Comparison of ENCODE assay signal across 8 cellular contexts in the genomic region with DNA sequence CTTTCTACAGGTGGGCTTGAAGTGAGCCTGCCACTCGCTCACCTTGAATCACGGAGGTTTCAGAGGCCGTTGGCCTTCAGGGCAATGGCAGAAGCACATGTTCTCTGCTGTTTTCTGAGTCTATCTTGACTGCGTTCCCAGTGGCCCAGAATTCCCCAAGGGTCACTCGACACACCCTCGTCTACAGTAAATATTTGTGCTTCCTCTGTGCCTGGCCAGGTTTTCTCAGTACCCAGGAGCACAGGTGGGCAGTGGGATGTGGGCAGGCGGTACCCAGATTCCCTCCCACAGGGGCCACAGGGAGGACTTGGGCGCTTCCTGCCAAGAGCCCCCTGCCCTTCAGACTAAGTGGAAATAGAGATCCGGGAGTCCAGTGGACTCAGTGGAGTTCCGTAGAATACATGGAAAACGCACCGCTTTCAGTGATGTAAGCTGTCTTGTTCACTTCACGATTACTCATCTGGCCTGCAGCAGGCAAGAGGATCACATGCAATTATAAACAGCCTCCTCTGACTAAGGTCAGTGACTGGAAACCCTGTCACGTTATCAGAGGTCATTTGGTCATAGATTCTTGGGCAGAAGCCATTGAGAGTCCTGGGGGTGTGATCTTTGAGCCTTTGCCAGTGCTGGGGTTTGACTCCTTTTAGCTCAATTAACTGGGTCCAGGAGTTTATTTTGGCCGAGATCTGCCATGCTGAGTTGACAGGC.
A peak's percentile ranks its signal among the peaks of the same experiment; 100 is the strongest.
DNase-seq lines count a peak whose midpoint lies in the region; ATAC-seq lines count a peak whose summit lies in the region.

No MANE protein-coding gene starts in this region.

- DNase-seq in SHP77 treated with DMSO at 0.1 percent for 48 hours (lab: John Stamatoyannopoulos, UW) (peak; percentile 10), fibroblast of the conjunctiva (ENCODE audit: low read depth) (peak; percentile 76), NCI-H526 treated with DMSO at 0.1 percent for 48 hours (lab: John Stamatoyannopoulos, UW) (no peak), DMS114 treated with DMSO at 0.1 percent for 48 hours (lab: John Stamatoyannopoulos, UW; ENCODE audit: unreplicated experiment) (no peak)
- no peak for DNase-seq in activated T-helper 2 cell treated with anti-CD3 and anti-CD28 coated beads, Interferon-gamma antibody, Interleukin-2, Interleukin-4, amounts not matched to agents 10 μg/mL and 5 μg/mL and 100 μg/mL, durations not matched to agents 14 hours and 24 hours and 36 hours (ENCODE audit: low spot score)
- no peak for DNase-seq in effector memory CD8-positive, alpha-beta T cell

- H3K27ac ChIP-seq in rectal smooth muscle tissue (ENCODE audit: low read depth, low read length), result no peak overlapping the region

- H3K27me3 ChIP-seq in rectal smooth muscle tissue (ENCODE audit: control insufficient read depth, insufficient read depth, low read length), result no peaks in the 10 kb centered on the region

- H3K36me3 Mint-ChIP-seq in activated T-helper 2 cell treated with anti-CD3 and anti-CD28 coated beads, Interferon-gamma antibody, Interleukin-2, Interleukin-4, amounts not matched to agents 10 μg/mL and 5 μg/mL and 100 μg/mL, durations not matched to agents 14 hours and 24 hours and 36 hours (ENCODE audit: low read depth), result no peaks in the 10 kb centered on the region
- H3K36me3 Mint-ChIP-seq in effector memory CD8-positive, alpha-beta T cell (ENCODE audit: insufficient read depth), result no peaks in the 10 kb centered on the region

- H3K36me3 ChIP-seq in rectal smooth muscle tissue (ENCODE audit: control insufficient read depth, insufficient read depth, low read length), result no peaks in the 10 kb centered on the region

- peak overlapping the region; percentile 16 for H3K4me3 ChIP-seq in rectal smooth muscle tissue (ENCODE audit: low read length)

- peaks cover 6% of the 10 kb centered on the region for H3K4me1 ChIP-seq in rectal smooth muscle tissue (ENCODE audit: control insufficient read depth, insufficient read depth, low read length)

- H3K27me3 Mint-ChIP-seq in activated T-helper 2 cell treated with anti-CD3 and anti-CD28 coated beads, Interferon-gamma antibody, Interleukin-2, Interleukin-4, amounts not matched to agents 10 μg/mL and 5 μg/mL and 100 μg/mL, durations not matched to agents 14 hours and 24 hours and 36 hours (ENCODE audit: low read depth), result peaks cover 4% of the 10 kb centered on the region
- peaks cover 13 to 44% of the 10 kb centered on the region in 2 donors for H3K27me3 Mint-ChIP-seq in effector memory CD8-positive, alpha-beta T cell

- ATAC-seq in GM19035 (IDR thresholded peaks at IDR 0.05; ENCODE audit: unreplicated experiment), result peak; percentile 49
- no peak for ATAC-seq in effector memory CD8-positive, alpha-beta T cell (replicated peaks)

- no peaks in the 10 kb centered on the region for H3K9me3 Mint-ChIP-seq in activated T-helper 2 cell treated with anti-CD3 and anti-CD28 coated beads, Interferon-gamma antibody, Interleukin-2, Interleukin-4, amounts not matched to agents 10 μg/mL and 5 μg/mL and 100 μg/mL, durations not matched to agents 14 hours and 24 hours and 36 hours
- peaks cover 0 to 3% of the 10 kb centered on the region in 2 donors for H3K9me3 Mint-ChIP-seq in effector memory CD8-positive, alpha-beta T cell

- H3K27ac Mint-ChIP-seq in activated T-helper 2 cell treated with anti-CD3 and anti-CD28 coated beads, Interferon-gamma antibody, Interleukin-2, Interleukin-4, amounts not matched to agents 10 μg/mL and 5 μg/mL and 100 μg/mL, durations not matched to agents 14 hours and 24 hours and 36 hours, result no peak overlapping the region
- H3K27ac Mint-ChIP-seq in effector memory CD8-positive, alpha-beta T cell, result peak overlapping the region in 1 of 2 donors; percentile 60

- intact Hi-C loops in activated T-helper 2 cell treated with anti-CD3 and anti-CD28 coated beads, Interferon-gamma antibody, Interleukin-2, Interleukin-4, amounts not matched to agents 10 μg/mL and 5 μg/mL and 100 μg/mL, durations not matched to agents 14 hours and 24 hours and 36 hours (cut with micrococcal nuclease), result no loop called here

- no peak overlapping the region for H3K9ac ChIP-seq in rectal smooth muscle tissue (ENCODE audit: low read length)

- H3K4me3 Mint-ChIP-seq in activated T-helper 2 cell treated with anti-CD3 and anti-CD28 coated beads, Interferon-gamma antibody, Interleukin-2, Interleukin-4, amounts not matched to agents 10 μg/mL and 5 μg/mL and 100 μg/mL, durations not matched to agents 14 hours and 24 hours and 36 hours (ENCODE audit: low read depth), result no peak overlapping the region
- H3K4me3 Mint-ChIP-seq in effector memory CD8-positive, alpha-beta T cell, result no peak overlapping the region

- H3K4me1 Mint-ChIP-seq in activated T-helper 2 cell treated with anti-CD3 and anti-CD28 coated beads, Interferon-gamma antibody, Interleukin-2, Interleukin-4, amounts not matched to agents 10 μg/mL and 5 μg/mL and 100 μg/mL, durations not matched to agents 14 hours and 24 hours and 36 hours (ENCODE audit: low read depth), result peaks cover 3% of the 10 kb centered on the region
- H3K4me1 Mint-ChIP-seq in effector memory CD8-positive, alpha-beta T cell (ENCODE audit: low read depth in 2 of 2), result no peaks in the 10 kb centered on the region

Comparison
In these comparisons a context has a peak if more than half of its experiments do, and no peak if none do; other contexts are left out.
1. DNase-seq: peak in SHP77 treated with DMSO at 0.1 percent for 48 hours (single experiment) and fibroblast of the conjunctiva (single experiment); none in NCI-H526 treated with DMSO at 0.1 percent for 48 hours (single experiment), activated T-helper 2 cell treated with anti-CD3 and anti-CD28 coated beads, Interferon-gamma antibody, Interleukin-2, Interleukin-4, amounts not matched to agents 10 μg/mL and 5 μg/mL and 100 μg/mL, durations not matched to agents 14 hours and 24 hours and 36 hours (single experiment), effector memory CD8-positive, alpha-beta T cell (0 of 3) and DMS114 treated with DMSO at 0.1 percent for 48 hours (single experiment).